21 cellular contexts compared by ENCODE assay signal in genomic region chr20:11395581-11395980, GRCh38.
DNase-seq lines count a peak whose midpoint lies in the region; ATAC-seq, FAIRE-seq and TF ChIP-seq lines count a peak whose summit lies in the region.
"Had no signal": no experiment of that assay in that cellular context is flagged by ENCODE, and none has a peak within 500 bp of the region (broad histone marks: within the 10 kb centered on the region; RNA-seq: fewer than 3 reads in every experiment).

No MANE protein-coding gene starts in this region.

- in situ Hi-C loops in GM13976 (cut with MboI; ENCODE audit: low sequenced_read_pairs, unreplicated experiment), result no loop called here

- H3K4me2 ChIP-seq in astrocyte (ENCODE audit: low read length), result peak overlapping the region; percentile 32
- H3K4me2 ChIP-seq in smooth muscle cell, result no peak overlapping the region
- H3K4me2 ChIP-seq: SK-N-SH had no signal

- no peak overlapping the region for H3K4me3 Mint-ChIP-seq in HFFc6
- no peak overlapping the region for H3K4me3 Mint-ChIP-seq in astrocyte (ENCODE audit: unreplicated experiment)
- H3K4me3 Mint-ChIP-seq: CD14-positive monocyte had no signal

- H3K9me3 ChIP-seq in astrocyte (ENCODE audit: insufficient read depth, low read depth, low read length) (no peaks in the 10 kb centered on the region), smooth muscle cell (replicated peaks; ENCODE audit: low read depth) (no peaks in the 10 kb centered on the region)
- H3K9me3 ChIP-seq: SK-N-SH had no signal

- H2AFZ ChIP-seq in astrocyte (ENCODE audit: low read depth, low read length) (no peak overlapping the region), smooth muscle cell (ENCODE audit: low read depth) (no peak overlapping the region)

- H3K4me3 ChIP-seq in astrocyte (ENCODE audit: insufficient read depth, low read depth, low read length), result no peak overlapping the region
- no peak overlapping the region for H3K4me3 ChIP-seq in fibroblast of mammary gland (ENCODE audit: control insufficient read depth, low read depth, low read length)
- H3K4me3 ChIP-seq in smooth muscle cell, result no peak overlapping the region

- DNase-seq in HFFc6 (peak; percentile 15), astrocyte (ENCODE audit: low read depth) (no peak), fibroblast of mammary gland (ENCODE audit: low read depth) (peak; percentile 58), smooth muscle cell (lab: John Stamatoyannopoulos, UW; ENCODE audit: unreplicated experiment) (no peak), superior temporal gyrus (ENCODE audit: extremely low spot score) (no peak), GM13976 (ENCODE audit: low spot score) (no peak)
- DNase-seq: ACHN; AML-193; DMS79 treated with DMSO at 0.1 percent for 48 hours; GDM1; GOT3; NCI-H1694 treated with DMSO at 0.1 percent for 48 hours; NCI-H2107; NCI-H510A; NCI-H748 treated with DMSO at 0.1 percent for 48 hours; NK-92 treated with Interleukin-12 subunit alpha and Interleukin-12 subunit beta, amount 100 ng/mL, for 24 hours; SHP77 treated with DMSO at 0.1 percent for 48 hours; SK-N-SH had no signal

- peak overlapping the region; percentile 68; the same call in 1 of the 2 replicates for H3K27ac Mint-ChIP-seq in HFFc6
- H3K27ac Mint-ChIP-seq in astrocyte (ENCODE audit: unreplicated experiment), result peak overlapping the region; percentile 21
- H3K27ac Mint-ChIP-seq: CD14-positive monocyte had no signal

- 67% methylated on average over 2 of the region's 2 CpGs for WGBS in smooth muscle cell (ENCODE audit: low lambda C conversion rate)

- H3K4me1 Mint-ChIP-seq in HFFc6 (ENCODE audit: low read depth) (0 out of 2 replicates have a peak, but pooled peaks cover 23% of the 10 kb centered on the region), astrocyte (ENCODE audit: low read depth, unreplicated experiment) (peaks cover 18% of the 10 kb centered on the region)
- H3K4me1 Mint-ChIP-seq: CD14-positive monocyte had no signal

- H3K4me1 ChIP-seq in astrocyte (ENCODE audit: insufficient read depth, low read length) (peaks cover 17% of the 10 kb centered on the region), smooth muscle cell (ENCODE audit: low read depth) (no peaks in the 10 kb centered on the region)

- H3F3A ChIP-seq in smooth muscle cell (ENCODE audit: low read depth), result no peaks in the 10 kb centered on the region

- H3K36me3 Mint-ChIP-seq in HFFc6 (ENCODE audit: low read depth), result no peaks in the 10 kb centered on the region
- H3K36me3 Mint-ChIP-seq in astrocyte (ENCODE audit: low read depth, unreplicated experiment), result no peaks in the 10 kb centered on the region
- H3K36me3 Mint-ChIP-seq: CD14-positive monocyte had no signal

- no peak for ATAC-seq in GM18873 (IDR thresholded peaks at IDR 0.05; ENCODE audit: low FRiP score, unreplicated experiment)
- ATAC-seq: HCT116 had no signal

- H3K36me3 ChIP-seq in astrocyte (ENCODE audit: insufficient read depth, low read length) (no peaks in the 10 kb centered on the region), smooth muscle cell (ENCODE audit: low read depth) (no peaks in the 10 kb centered on the region)

- no peak for FAIRE-seq in astrocyte (lab: Jason Lieb, UNC)

- no peaks in the 10 kb centered on the region for H3K27me3 ChIP-seq in astrocyte (ENCODE audit: insufficient read depth, low read length)
- H3K27me3 ChIP-seq in smooth muscle cell (ENCODE audit: low read depth), result no peaks in the 10 kb centered on the region

- TF ChIP-seq CTCF in HFFc6 (IDR thresholded peaks at IDR 0.05) (no peak), astrocyte (IDR thresholded peaks at IDR 0.05; ENCODE audit: insufficient read depth, low read depth, low read length) (no peak), fibroblast of mammary gland (conservative IDR thresholded peaks at IDR 0.05; ENCODE audit: control insufficient read depth, insufficient read depth, low read depth, low read length) (no peak), smooth muscle cell (IDR thresholded peaks at IDR 0.05; ENCODE audit: borderline replicate concordance, insufficient read depth, poor library complexity, severe bottlenecking) (no peak), GM13976 (IDR thresholded peaks at IDR 0.05; ENCODE audit: borderline replicate concordance, control extremely low read depth, extremely low read depth, insufficient read depth, missing control alignments) (no peak)

- H3K79me2 ChIP-seq in astrocyte (ENCODE audit: insufficient read depth, low read length) (no peaks in the 10 kb centered on the region), smooth muscle cell (ENCODE audit: low read depth) (no peaks in the 10 kb centered on the region)

- H3K27me3 Mint-ChIP-seq in HFFc6 (ENCODE audit: insufficient read depth), result no peaks in the 10 kb centered on the region
- H3K27me3 Mint-ChIP-seq in astrocyte (ENCODE audit: low read depth, unreplicated experiment), result no peaks in the 10 kb centered on the region

- no peaks in the 10 kb centered on the region; the same call in 1 of the 2 replicates for H3K9me3 Mint-ChIP-seq in HFFc6
- no peaks in the 10 kb centered on the region for H3K9me3 Mint-ChIP-seq in astrocyte (ENCODE audit: unreplicated experiment)

- H3K27ac ChIP-seq in astrocyte (ENCODE audit: low read depth, low read length) (peak overlapping the region; percentile 77), smooth muscle cell (ENCODE audit: low read depth) (peak overlapping the region; percentile 62)

- H3K9ac ChIP-seq in astrocyte (ENCODE audit: low read length), result peak overlapping the region; percentile 40
- H3K9ac ChIP-seq in smooth muscle cell (ENCODE audit: low read depth), result no peak overlapping the region
- H3K9ac ChIP-seq: SK-N-SH had no signal

- H4K20me1 ChIP-seq in astrocyte (ENCODE audit: insufficient read depth, low read length) (no peaks in the 10 kb centered on the region), smooth muscle cell (ENCODE audit: low read depth) (no peaks in the 10 kb centered on the region)

Comparison
In these comparisons a context has a peak if more than half of its experiments do, and no peak if none do; other contexts are left out.
1. DNase-seq: peak in HFFc6 (single experiment) and fibroblast of mammary gland (single experiment); none in astrocyte (single experiment), smooth muscle cell (single experiment), superior temporal gyrus (single experiment) and GM13976 (single experiment).